ENCODE assay signal across 15 cellular contexts in genomic region chr16:17451835-17452234, GRCh38. TPM values are rescaled to one million over a fixed set of nuclear protein-coding genes. Genes with fewer than 3 reads are reported as not detected.
DNase-seq lines count a peak whose midpoint lies in the region; ATAC-seq and TF ChIP-seq lines count a peak whose summit lies in the region.
"Had no signal": no experiment of that assay in that cellular context is flagged by ENCODE, and none has a peak within 500 bp of the region (broad histone marks: within the 10 kb centered on the region; RNA-seq: fewer than 3 reads in every experiment).

No MANE protein-coding gene starts in this region.

- H3K4me1 ChIP-seq in left ventricle myocardium inferior = peaks cover 7% of the 10 kb centered on the region
- H3K4me1 ChIP-seq in upper lobe of right lung = peaks cover 12% of the 10 kb centered on the region
- H3K4me1 ChIP-seq in effector memory CD4-positive, alpha-beta T cell (ENCODE audit: control insufficient read depth, insufficient read depth, low read length, poor library complexity, severe bottlenecking) = peaks cover 23% of the 10 kb centered on the region

- DNase-seq in Right ventricle myocardium superior (no peak), left ventricle myocardium inferior (no peak), NOMO-1 treated with dmso at 0.1 percent for 144 hours (lab: John Stamatoyannopoulos, UW; ENCODE audit: unreplicated experiment) (peak; percentile 73), upper lobe of right lung (no peak), left lobe of liver (ENCODE audit: low spot score) (no peak)
- no peak for DNase-seq in effector memory CD4-positive, alpha-beta T cell
- DNase-seq: activated CD8-positive, alpha-beta memory T cell treated with anti-CD3 and anti-CD28 coated beads, Interleukin-2, amount 50 U/mL, for 48 hours; GM23248; left ventricle myocardium superior; nephron progenitor cell; SHP77 treated with DMSO at 0.1 percent for 48 hours; WERI-Rb-1 had no signal

- H3K9me3 ChIP-seq in left ventricle myocardium inferior (replicated peaks) (no peaks in the 10 kb centered on the region), upper lobe of right lung (no peaks in the 10 kb centered on the region)
- no peaks in the 10 kb centered on the region for H3K9me3 ChIP-seq in effector memory CD4-positive, alpha-beta T cell (ENCODE audit: control insufficient read depth, low read length)

- H3K4me1 Mint-ChIP-seq in activated T-helper 17 cell treated with anti-CD3 and anti-CD28 coated beads, Interleukin-2, amount 50 U/mL, for 72 hours = peaks cover 30% of the 10 kb centered on the region

- no peak overlapping the region for H3K27ac ChIP-seq in left ventricle myocardium inferior (replicated peaks)
- H3K27ac ChIP-seq in upper lobe of right lung = no peak overlapping the region
- H3K27ac ChIP-seq in effector memory CD4-positive, alpha-beta T cell (ENCODE audit: insufficient read depth, low read length, poor library complexity, severe bottlenecking) = no peak overlapping the region
- H3K27ac ChIP-seq: GM23248, WERI-Rb-1 had no signal

- no peaks in the 10 kb centered on the region for H3K27me3 Mint-ChIP-seq in activated T-helper 17 cell treated with anti-CD3 and anti-CD28 coated beads, Interleukin-2, amount 50 U/mL, for 72 hours
- H3K27me3 Mint-ChIP-seq: activated naive CD8-positive, alpha-beta T cell had no signal

- H3K36me3 ChIP-seq in left ventricle myocardium inferior = no peaks in the 10 kb centered on the region
- H3K36me3 ChIP-seq in upper lobe of right lung = no peaks in the 10 kb centered on the region
- no peaks in the 10 kb centered on the region for H3K36me3 ChIP-seq in effector memory CD4-positive, alpha-beta T cell (ENCODE audit: control insufficient read depth, insufficient read depth, low read length)
- H3K36me3 ChIP-seq: WERI-Rb-1 had no signal

- H3K9me3 Mint-ChIP-seq in activated T-helper 17 cell treated with anti-CD3 and anti-CD28 coated beads, Interleukin-2, amount 50 U/mL, for 72 hours = no peaks in the 10 kb centered on the region
- H3K9me3 Mint-ChIP-seq: nephron progenitor cell had no signal

- H3K36me3 Mint-ChIP-seq in activated T-helper 17 cell treated with anti-CD3 and anti-CD28 coated beads, Interleukin-2, amount 50 U/mL, for 72 hours (ENCODE audit: low read depth) = no peaks in the 10 kb centered on the region

- H3K4me3 Mint-ChIP-seq in activated T-helper 17 cell treated with anti-CD3 and anti-CD28 coated beads, Interleukin-2, amount 50 U/mL, for 72 hours = peak overlapping the region; percentile 37
- H3K4me3 Mint-ChIP-seq: activated naive CD8-positive, alpha-beta T cell; nephron progenitor cell had no signal

- H3K27me3 ChIP-seq in left ventricle myocardium inferior (ENCODE audit: low read depth) = peaks cover 6% of the 10 kb centered on the region
- H3K27me3 ChIP-seq in upper lobe of right lung = no peaks in the 10 kb centered on the region
- no peaks in the 10 kb centered on the region for H3K27me3 ChIP-seq in effector memory CD4-positive, alpha-beta T cell (replicated peaks; ENCODE audit: control insufficient read depth, insufficient read depth, low read length, poor library complexity, severe bottlenecking)

- intact Hi-C loops in Right ventricle myocardium superior (cut with DNase I) (no loop called here), left ventricle myocardium inferior (cut with micrococcal nuclease) (no loop called here), upper lobe of right lung (cut with DNase I) (no loop called here)

- ATAC-seq in Right ventricle myocardium superior (ENCODE audit: poor library complexity) (peak; percentile 27), upper lobe of right lung (peak; percentile 66), HG03135 (IDR thresholded peaks at IDR 0.05; ENCODE audit: unreplicated experiment) (no peak), left lobe of liver (no peak)
- ATAC-seq in activated T-helper 17 cell treated with anti-CD3 and anti-CD28 coated beads, Interleukin-2, amount 50 U/mL, for 72 hours (replicated peaks) = peak; percentile 62
- ATAC-seq: left ventricle myocardium superior had no signal

- H3K4me3 ChIP-seq in left ventricle myocardium inferior (no peak overlapping the region), upper lobe of right lung (no peak overlapping the region)
- H3K4me3 ChIP-seq in effector memory CD4-positive, alpha-beta T cell (ENCODE audit: insufficient read depth, low read depth, low read length, poor library complexity, severe bottlenecking) = no peak overlapping the region
- H3K4me3 ChIP-seq: GM23248 had no signal

- no peak for TF ChIP-seq CTCF in left ventricle myocardium inferior (IDR thresholded peaks at IDR 0.05; ENCODE audit: borderline replicate concordance)
- TF ChIP-seq CTCF in upper lobe of right lung (IDR thresholded peaks at IDR 0.05) = no peak

- H3K27ac Mint-ChIP-seq in activated T-helper 17 cell treated with anti-CD3 and anti-CD28 coated beads, Interleukin-2, amount 50 U/mL, for 72 hours = peak overlapping the region; percentile 66
- H3K27ac Mint-ChIP-seq: activated naive CD8-positive, alpha-beta T cell; nephron progenitor cell had no signal

RNA-seq across cellular contexts. Expression of gene XYLT1, which starts 18.9 kb away (rescaled TPM):
- total RNA-seq in Right ventricle myocardium superior (1.7 TPM), left ventricle myocardium inferior (1.4 TPM), upper lobe of right lung (12.1 TPM), left lobe of liver (0.45 TPM)
- 10 to 100 TPM; 21.4 to 22.6 TPM for total RNA-seq in activated T-helper 17 cell treated with anti-CD3 and anti-CD28 coated beads, Interleukin-2, amount 50 U/mL, for 72 hours

Comparison
In these comparisons a context has a peak if more than half of its experiments do, and no peak if none do; other contexts are left out.
1. ATAC-seq: peak in Right ventricle myocardium superior (single experiment), activated T-helper 17 cell treated with anti-CD3 and anti-CD28 coated beads, Interleukin-2, amount 50 U/mL, for 72 hours (single experiment) and upper lobe of right lung (single experiment); none in HG03135 (single experiment) and left lobe of liver (single experiment).